ENCODE assay signal across 18 cellular contexts in genomic region chr7:2943851-2944601, GRCh38.
DNase-seq lines count a peak whose midpoint lies in the region; ATAC-seq lines count a peak whose summit lies in the region.
"Had no signal": no experiment of that assay in that cellular context is flagged by ENCODE, and none has a peak within 500 bp of the region (broad histone marks: within the 10 kb centered on the region; RNA-seq: fewer than 3 reads in every experiment).

No MANE protein-coding gene starts in this region.

- H3K9me3 Mint-ChIP-seq in activated T-cell treated with anti-CD3 and anti-CD28 coated beads, Interleukin-2, amount 50 U/mL, for 72 hours, result no peaks in the 10 kb centered on the region
- H3K9me3 Mint-ChIP-seq in IgD-negative memory B cell (no peaks in the 10 kb centered on the region), immature natural killer cell (no peaks in the 10 kb centered on the region)
- H3K9me3 Mint-ChIP-seq: activated B cell treated with CpG ODN at 0.5 μM for 24 hours, naive B cell had no signal

- peak; percentile 7 for DNase-seq in activated T-cell treated with anti-CD3 and anti-CD28 coated beads, Interleukin-2, amount 50 U/mL, for 1 hour
- DNase-seq in activated T-cell treated with anti-CD3 and anti-CD28 coated beads, Interleukin-2, amount 50 U/mL, for 72 hours, result no peak
- DNase-seq in ecto neural progenitor cell (ENCODE audit: low spot score), result peak; percentile 32
- peak; percentile 61 for DNase-seq in posterior vena cava (ENCODE audit: low spot score)
- DNase-seq in activated gamma-delta T cell (lab: John Stamatoyannopoulos, UW), result no peak
- no peak for DNase-seq in immature natural killer cell
- DNase-seq: activated B cell treated with CpG ODN at 0.5 μM for 24 hours; activated naive CD4-positive, alpha-beta T cell treated with anti-CD3 and anti-CD28 coated beads, Interleukin-2, amount 10 ng/mL, durations not matched to agents 7 days and 5 days; GOT3; kidney glomerular epithelial cell; mesendoderm; naive B cell; NCI-H187; NCI-H526 treated with DMSO at 0.1 percent for 48 hours; right cardiac atrium had no signal

- no peak overlapping the region for H3K27ac Mint-ChIP-seq in activated T-cell treated with anti-CD3 and anti-CD28 coated beads, Interleukin-2, amount 50 U/mL, for 72 hours
- H3K27ac Mint-ChIP-seq in IgD-negative memory B cell (peak overlapping the region; percentile 42 to 52 (median 50)), immature natural killer cell (peak overlapping the region in 2 of 6 donors; percentile 31 to 55)
- H3K27ac Mint-ChIP-seq: activated naive CD4-positive, alpha-beta T cell treated with anti-CD3 and anti-CD28 coated beads, Interleukin-2, amount 10 ng/mL, durations not matched to agents 7 days and 5 days had no signal

- H3K36me3 Mint-ChIP-seq in activated T-cell treated with anti-CD3 and anti-CD28 coated beads, Interleukin-2, amount 50 U/mL, for 72 hours (ENCODE audit: insufficient read depth in 2 of 2), result peaks cover 22 to 32% of the 10 kb centered on the region in 2 donors
- H3K36me3 Mint-ChIP-seq in IgD-negative memory B cell (peaks cover 13% of the 10 kb centered on the region), immature natural killer cell (peaks cover 30 to 75% (median 43%) of the 10 kb centered on the region in 3 donors)

- no peak overlapping the region for H3K4me3 Mint-ChIP-seq in activated T-cell treated with anti-CD3 and anti-CD28 coated beads, Interleukin-2, amount 50 U/mL, for 72 hours
- H3K4me3 Mint-ChIP-seq in IgD-negative memory B cell, result no peak overlapping the region
- no peak overlapping the region for H3K4me3 Mint-ChIP-seq in immature natural killer cell
- H3K4me3 Mint-ChIP-seq: activated B cell treated with CpG ODN at 0.5 μM for 24 hours; activated naive CD4-positive, alpha-beta T cell treated with anti-CD3 and anti-CD28 coated beads, Interleukin-2, amount 10 ng/mL, durations not matched to agents 7 days and 5 days; naive B cell had no signal

- peaks cover 8% of the 10 kb centered on the region for H3K4me1 Mint-ChIP-seq in activated T-cell treated with anti-CD3 and anti-CD28 coated beads, Interleukin-2, amount 50 U/mL, for 72 hours (ENCODE audit: low read depth)
- peaks cover 5 to 16% (median 16%) of the 10 kb centered on the region in 3 donors for H3K4me1 Mint-ChIP-seq in IgD-negative memory B cell
- H3K4me1 Mint-ChIP-seq in immature natural killer cell, result peaks cover 35 to 49% of the 10 kb centered on the region in 2 donors

- intact Hi-C loops in posterior vena cava (cut with DNase I), result no loop called here

- no peaks in the 10 kb centered on the region for H3K27me3 Mint-ChIP-seq in activated T-cell treated with anti-CD3 and anti-CD28 coated beads, Interleukin-2, amount 50 U/mL, for 72 hours (ENCODE audit: low read depth)
- H3K27me3 Mint-ChIP-seq in IgD-negative memory B cell (no peaks in the 10 kb centered on the region), immature natural killer cell (ENCODE audit: low read depth in 3 of 3) (peaks cover 0 to 14% (median 8%) of the 10 kb centered on the region in 3 donors)
- H3K27me3 Mint-ChIP-seq: activated B cell treated with CpG ODN at 0.5 μM for 24 hours; activated naive CD4-positive, alpha-beta T cell treated with anti-CD3 and anti-CD28 coated beads, Interleukin-2, amount 10 ng/mL, durations not matched to agents 7 days and 5 days; naive B cell had no signal

- no peak for ATAC-seq in activated T-cell treated with anti-CD3 and anti-CD28 coated beads, Interleukin-2, amount 50 U/mL, for 72 hours (replicated peaks in 1 of 2)
- no peak for ATAC-seq in GM21360 (IDR thresholded peaks at IDR 0.05; ENCODE audit: unreplicated experiment)
- ATAC-seq: A549, right cardiac atrium had no signal

Comparison
In these comparisons a context has a peak if more than half of its experiments do, and no peak if none do; other contexts are left out.
1. DNase-seq: peak in activated T-cell treated with anti-CD3 and anti-CD28 coated beads, Interleukin-2, amount 50 U/mL, for 1 hour (single experiment), ecto neural progenitor cell (single experiment) and posterior vena cava (single experiment); none in activated T-cell treated with anti-CD3 and anti-CD28 coated beads, Interleukin-2, amount 50 U/mL, for 72 hours (0 of 2), activated gamma-delta T cell (single experiment) and immature natural killer cell (0 of 3).